8 cellular contexts compared by ENCODE assay signal in the genomic region with DNA sequence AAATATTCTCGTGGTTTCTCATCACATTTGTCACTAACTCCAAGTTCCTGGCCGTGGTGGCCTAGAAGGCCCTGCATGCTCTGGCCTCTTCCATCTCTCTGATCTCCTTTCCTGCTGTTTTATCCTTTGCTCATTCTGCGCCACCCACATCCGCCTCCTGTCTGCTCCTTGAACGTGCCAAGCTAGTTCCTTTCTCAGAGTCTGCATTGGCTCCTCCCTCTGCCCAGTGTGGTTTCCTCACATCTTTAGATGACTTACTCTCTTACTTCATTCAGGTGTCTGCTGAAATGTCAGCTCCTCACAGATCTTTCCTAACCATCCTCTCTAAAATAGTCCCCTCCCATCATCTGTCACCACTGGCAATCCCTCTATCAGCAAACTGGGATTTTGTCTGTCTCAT.
DNase-seq lines count a peak whose midpoint lies in the region; ATAC-seq, FAIRE-seq and TF ChIP-seq lines count a peak whose summit lies in the region.

No MANE protein-coding gene starts in this region.

- peak; percentile 55 for ATAC-seq in GM21786 (IDR thresholded peaks at IDR 0.05; ENCODE audit: unreplicated experiment)

- no peak overlapping the region for H3K27ac Mint-ChIP-seq in mesothelial cell of epicardium

- no peak overlapping the region for H3K4me3 ChIP-seq in bronchial epithelial cell (ENCODE audit: low read depth, low read length)

- H3K27me3 ChIP-seq in bronchial epithelial cell (ENCODE audit: control insufficient read depth, insufficient read depth, low read length) = no peaks in the 10 kb centered on the region

- DNase-seq in T-helper 2 cell (peak in 4 of 5 experiments; percentile 33 to 89 (median 44)), bronchial epithelial cell (ENCODE audit: low read depth) (peak; percentile 84), NCI-H69 (lab: John Stamatoyannopoulos, UW) (no peak), NCI-H2171 treated with DMSO at 0.1 percent for 48 hours (lab: John Stamatoyannopoulos, UW) (no peak), NCI-H446 treated with DMSO at 0.1 percent for 48 hours (lab: John Stamatoyannopoulos, UW) (no peak), mesothelial cell of epicardium (ENCODE audit: low spot score in 2 of 2, unreplicated experiment in 2 of 2) (no peak)
- peak; percentile 81 for DNase-seq in stimulated activated CD4-positive, alpha-beta T cell treated with anti-CD3 and anti-CD28 coated beads, Interleukin-15, amount 100 ng/mL, for 24 hours

- no peaks in the 10 kb centered on the region for H3K36me3 Mint-ChIP-seq in mesothelial cell of epicardium

- FAIRE-seq in bronchial epithelial cell (lab: Jason Lieb, UNC) = no peak

- TF ChIP-seq CTCF in bronchial epithelial cell (IDR thresholded peaks at IDR 0.05; ENCODE audit: insufficient read depth, low read length, severe bottlenecking) (no peak), mesothelial cell of epicardium (IDR thresholded peaks at IDR 0.05; ENCODE audit: unreplicated experiment) (no peak)

- no peaks in the 10 kb centered on the region for H3K9me3 Mint-ChIP-seq in mesothelial cell of epicardium

- H3K27me3 Mint-ChIP-seq in mesothelial cell of epicardium (ENCODE audit: low read depth) = no peaks in the 10 kb centered on the region

- H3K4me3 Mint-ChIP-seq in mesothelial cell of epicardium = no peak overlapping the region

- H3K36me3 ChIP-seq in bronchial epithelial cell (ENCODE audit: control insufficient read depth, insufficient read depth, low read length) = no peaks in the 10 kb centered on the region

- peaks cover 45% of the 10 kb centered on the region for H3K4me1 Mint-ChIP-seq in mesothelial cell of epicardium

Comparison
In these comparisons a context has a peak if more than half of its experiments do, and no peak if none do; other contexts are left out.
1. DNase-seq: peak in T-helper 2 cell (4 of 5), bronchial epithelial cell (single experiment) and stimulated activated CD4-positive, alpha-beta T cell treated with anti-CD3 and anti-CD28 coated beads, Interleukin-15, amount 100 ng/mL, for 24 hours (single experiment); none in NCI-H69 (single experiment), NCI-H2171 treated with DMSO at 0.1 percent for 48 hours (single experiment), NCI-H446 treated with DMSO at 0.1 percent for 48 hours (single experiment) and mesothelial cell of epicardium (0 of 2).